ENCODE assay signal across 24 cellular contexts in the genomic region with DNA sequence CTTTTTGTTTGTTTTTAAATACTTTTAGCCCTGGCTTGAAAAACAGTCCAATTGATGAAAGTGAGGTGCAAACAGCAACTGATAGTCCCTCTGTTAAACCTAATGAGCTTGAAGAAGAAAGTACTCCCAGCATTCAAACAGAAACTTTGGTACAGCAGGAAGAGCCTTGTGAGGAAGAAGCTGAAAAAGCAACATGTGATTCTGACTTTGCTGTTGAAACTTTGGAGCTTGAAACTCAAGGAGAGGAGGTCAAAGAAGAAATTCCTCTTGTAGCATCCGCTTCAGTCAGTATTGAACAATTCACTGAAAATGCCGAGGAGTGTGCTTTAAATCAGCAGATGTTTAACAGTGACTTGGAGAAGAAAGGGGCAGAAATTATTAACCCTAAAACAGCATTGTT. TPM values are rescaled to one million over a fixed set of nuclear protein-coding genes. Genes with fewer than 3 reads are reported as not detected.
"Had no signal": no experiment of that assay in that cellular context is flagged by ENCODE, and none has a peak within 500 bp of the region (broad histone marks: within the 10 kb centered on the region; RNA-seq: fewer than 3 reads in every experiment).

No MANE protein-coding gene starts in this region.

- H3K4me3 Mint-ChIP-seq: activated CD4-positive, alpha-beta T cell treated with anti-CD3 and anti-CD28 coated beads, Interleukin-2, amount 10 ng/mL, durations not matched to agents 24 days and 14 days; endodermal cell; naive thymus-derived CD4-positive, alpha-beta T cell; T-cell had no signal

- H3K9me3 ChIP-seq: adrenal gland, gastrocnemius medialis, heart right ventricle, prostate gland, right atrium auricular region, tibial artery had no signal

- H3K4me3 ChIP-seq: adrenal gland, gastrocnemius medialis, heart right ventricle, prostate gland, right atrium auricular region, tibial artery had no signal

- H3K27me3 ChIP-seq: adrenal gland, gastrocnemius medialis, heart right ventricle, right atrium auricular region, tibial artery had no signal

- DNase-seq: activated CD4-positive, alpha-beta T cell treated with anti-CD3 and anti-CD28 coated beads, Interleukin-2, amount 10 ng/mL, durations not matched to agents 24 days and 14 days; activated CD4-positive, CD25-positive, alpha-beta regulatory T cell; activated CD8-positive, alpha-beta memory T cell treated with anti-CD3 and anti-CD28 coated beads, Interleukin-2, amount 50 U/mL, for 48 hours; activated effector memory CD4-positive, alpha-beta T cell treated with Interleukin-2 at 50 U/mL for 16 hours; activated T-cell treated with anti-CD3 and anti-CD28 coated beads, Interleukin-2, amount 50 U/mL, for 48 hours; adrenal gland; endodermal cell; erythroblast; gastrocnemius medialis; heart right ventricle; mesenchymal stem cell; naive thymus-derived CD4-positive, alpha-beta T cell; occipital lobe; stimulated activated CD4-positive, alpha-beta T cell treated with anti-CD3 and anti-CD28 coated beads, Interleukin-2, amount 100 ng/mL, for 24 hours; stimulated activated naive CD4-positive, alpha-beta T cell treated with Interleukin-2 at 50 U/mL for 16 hours; substantia nigra; T-cell; tibial artery had no signal

- H3K27ac ChIP-seq: adrenal gland, prostate gland, right atrium auricular region, tibial artery had no signal

- H3K9me3 Mint-ChIP-seq: activated CD4-positive, alpha-beta T cell treated with anti-CD3 and anti-CD28 coated beads, Interleukin-2, amount 10 ng/mL, durations not matched to agents 24 days and 14 days; activated naive CD4-positive, alpha-beta T cell treated with anti-CD3 and anti-CD28 coated beads, Interleukin-2, amount 50 U/mL, for 72 hours; endodermal cell; naive thymus-derived CD4-positive, alpha-beta T cell; T-cell had no signal

- H3K4me1 ChIP-seq: prostate gland had no signal

- H3K27me3 Mint-ChIP-seq: activated CD4-positive, alpha-beta T cell treated with anti-CD3 and anti-CD28 coated beads, Interleukin-2, amount 10 ng/mL, durations not matched to agents 24 days and 14 days; naive thymus-derived CD4-positive, alpha-beta T cell; T-cell had no signal

- FAIRE-seq: astrocyte, bronchial epithelial cell had no signal

- ATAC-seq: activated naive CD4-positive, alpha-beta T cell treated with anti-CD3 and anti-CD28 coated beads, Interleukin-2, amount 50 U/mL, for 72 hours; gastrocnemius medialis; heart right ventricle; naive thymus-derived CD4-positive, alpha-beta T cell; SK-N-SH treated with all-trans-retinoic acid at 6 μM for 48 hours; T-cell had no signal

- H3K36me3 ChIP-seq: prostate gland had no signal

RNA-seq across cellular contexts. Expression of gene DYSF, which starts 30.6 kb away (rescaled TPM):
- total RNA-seq: activated CD4-positive, alpha-beta T cell treated with anti-CD3 and anti-CD28 coated beads, Interleukin-2, amount 10 ng/mL, durations not matched to agents 24 days and 14 days had no signal
- polyA plus RNA-seq: naive thymus-derived CD4-positive, alpha-beta T cell had no signal
